Comparison of ENCODE assay signal across 18 cellular contexts in the genomic region with DNA sequence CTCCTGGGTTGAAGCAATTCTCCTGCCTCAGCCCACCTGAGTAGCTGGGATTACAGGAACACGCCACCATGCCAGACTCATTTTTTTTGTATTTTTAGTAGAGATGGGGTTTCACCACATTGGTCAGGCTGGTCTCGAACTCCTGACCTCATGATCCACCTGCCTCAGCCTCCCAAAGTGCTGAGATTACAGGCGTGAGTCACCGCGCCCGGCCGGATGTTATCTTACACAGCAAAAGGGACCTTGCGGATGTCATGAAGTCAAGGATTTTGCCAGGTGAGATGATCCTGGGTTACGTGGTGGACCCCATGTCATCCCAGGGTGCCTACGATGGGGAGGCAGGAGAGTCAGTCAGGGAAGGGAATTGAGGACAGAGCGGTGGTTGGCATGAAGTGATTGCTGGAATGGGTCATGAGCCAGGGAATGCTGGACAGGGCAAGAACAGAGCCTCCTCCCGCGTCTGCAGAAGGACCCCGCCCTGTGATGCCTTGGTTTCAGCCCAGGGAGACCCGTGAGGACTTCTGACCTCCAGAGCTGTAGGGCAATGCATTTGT.
"Had no signal": no experiment of that assay in that cellular context is flagged by ENCODE, and none has a peak within 500 bp of the region (broad histone marks: within the 10 kb centered on the region; RNA-seq: fewer than 3 reads in every experiment).

No MANE protein-coding gene starts in this region.

- H3K9me3 ChIP-seq: SJSA1 had no signal

- H3K4me3 ChIP-seq: SJSA1, SK-N-MC had no signal

- H3K4me1 Mint-ChIP-seq: IgD-negative memory B cell had no signal

- H3K36me3 ChIP-seq: SJSA1 had no signal

- H3K36me3 Mint-ChIP-seq: IgD-negative memory B cell had no signal

- DNase-seq: KBM-7, MV-4-11, NCI-H1048, NCI-H1105, NCI-H1436 treated with DMSO at 0.1 percent for 48 hours, NCI-H1694, NCI-H187 treated with DMSO at 0.1 percent for 48 hours, NCI-H2029 treated with DMSO at 0.1 percent for 48 hours, NCI-H2227 treated with DMSO at 0.1 percent for 48 hours, NCI-H524, NCI-H526 treated with DMSO at 0.1 percent for 48 hours, NCI-H774, Right ventricle myocardium superior, SIG-M5 had no signal

- H3K27ac ChIP-seq: HL-60, SJSA1, SK-N-MC had no signal

- H3K4me1 ChIP-seq: SJSA1 had no signal

- H3K9me3 Mint-ChIP-seq: IgD-negative memory B cell had no signal
